18 cellular contexts compared by ENCODE assay signal in genomic region chr12:94867066-94867855, GRCh38.
DNase-seq lines count a peak whose midpoint lies in the region; ATAC-seq and FAIRE-seq lines count a peak whose summit lies in the region.
"Had no signal": no experiment of that assay in that cellular context is flagged by ENCODE, and none has a peak within 500 bp of the region (broad histone marks: within the 10 kb centered on the region; RNA-seq: fewer than 3 reads in every experiment).

No MANE protein-coding gene starts in this region.

- no peak for ATAC-seq in GM21526 (IDR thresholded peaks at IDR 0.05; ENCODE audit: low FRiP score, unreplicated experiment)

- in situ Hi-C loops in KBM-7 (cut with MboI; ENCODE audit: low pct_unique_long_range_greater_than_20kb, low sequenced_read_pairs) = no loop called here

- peak; percentile 20 for DNase-seq in CMK (ENCODE audit: low read depth)
- peak; percentile 46 for DNase-seq in HCEC 1CT
- peak; percentile 80 for DNase-seq in RCC 7860 (ENCODE audit: low spot score)
- peak; percentile 67 for DNase-seq in iris pigment epithelial cell (ENCODE audit: low read depth)
- no peak for DNase-seq in NCI-H1105 (lab: John Stamatoyannopoulos, UW)
- no peak for DNase-seq in D341Med (ENCODE audit: low spot score)
- no peak for DNase-seq in KBM-7
- DNase-seq: activated T-cell treated with anti-CD3 and anti-CD28 coated beads, Interleukin-2, amount 50 U/mL, for 24 hours; cortex of kidney; esophagus squamous epithelium; mesendoderm; NCI-H1417 treated with DMSO at 0.1 percent for 48 hours; NCI-H446; PC-9; stimulated activated CD4-positive, alpha-beta T cell treated with anti-CD3 and anti-CD28 coated beads, Interleukin-15, amount 100 ng/mL, for 24 hours; SW 1271 had no signal

- FAIRE-seq in RCC 7860 (lab: Jason Lieb, UNC) = peak; percentile 83
- FAIRE-seq: H1 had no signal

Comparison
In these comparisons a context has a peak if more than half of its experiments do, and no peak if none do; other contexts are left out.
1. DNase-seq: peak in CMK (single experiment), HCEC 1CT (single experiment), RCC 7860 (single experiment) and iris pigment epithelial cell (single experiment); none in NCI-H1105 (single experiment), D341Med (single experiment) and KBM-7 (single experiment).